In genomic region chr6:56361812-56362211, GRCh38 we compare ENCODE assay signal across 1 cellular context.
TF ChIP-seq lines count a peak whose summit lies in the region.

No MANE protein-coding gene starts in this region.

TF ChIP-seq in HepG2, 621 proteins besides CTCF, POLR2A, EP300 and RAD21 (continued from another document):
- TF ChIP-seq LRRFIP1 (CRISPR knock-in tag; conservative IDR thresholded peaks at IDR 0.05): no peak
- no peak for TF ChIP-seq ZFY (CRISPR knock-in tag; IDR thresholded peaks at IDR 0.05)
- TF ChIP-seq NFE2 (CRISPR knock-in tag; IDR thresholded peaks at IDR 0.05): no peak
- no peak for TF ChIP-seq ZNF335 (CRISPR knock-in tag; IDR thresholded peaks at IDR 0.05)
- no peak for TF ChIP-seq SMC3 (IDR thresholded peaks at IDR 0.05; ENCODE audit: low read length)
- TF ChIP-seq ZSCAN20 (CRISPR knock-in tag; IDR thresholded peaks at IDR 0.05; ENCODE audit: borderline replicate concordance): no peak
- TF ChIP-seq MAX (IDR thresholded peaks at IDR 0.05): no peak
- no peak for TF ChIP-seq NR3C1 (CRISPR knock-in tag; IDR thresholded peaks at IDR 0.05)
- no peak for TF ChIP-seq E2F5 (CRISPR knock-in tag; conservative IDR thresholded peaks at IDR 0.05)
- TF ChIP-seq AHDC1 (CRISPR knock-in tag; IDR thresholded peaks at IDR 0.05; ENCODE audit: borderline replicate concordance): no peak
- TF ChIP-seq SIN3B (IDR thresholded peaks at IDR 0.05; ENCODE audit: low read length): no peak
